Comparison of ENCODE assay signal across 1 cellular context in genomic region chr21:32456497-32456918, GRCh38.
A peak's percentile ranks its signal among the peaks of the same experiment; 100 is the strongest.
TF ChIP-seq lines count a peak whose summit lies in the region.

No MANE protein-coding gene starts in this region.

TF ChIP-seq in endothelial cell of umbilical vein, 7 proteins besides CTCF, POLR2A, EP300 and RAD21 (continued from another document):
- no peak for TF ChIP-seq EZH2 (IDR thresholded peaks at IDR 0.05; ENCODE audit: borderline replicate concordance, low read depth, low read length, severe bottlenecking)
- TF ChIP-seq POLR2AphosphoS5 (IDR thresholded peaks at IDR 0.05; ENCODE audit: insufficient read depth, low read depth, low read length) = no peak
- no peak for TF ChIP-seq MAX (IDR thresholded peaks at IDR 0.05; ENCODE audit: insufficient read depth, insufficient read length)
- TF ChIP-seq FOS (IDR thresholded peaks at IDR 0.05; ENCODE audit: borderline replicate concordance, insufficient read depth, low read length) = peak; percentile 30
- no peak for TF ChIP-seq GATA2 (IDR thresholded peaks at IDR 0.05; ENCODE audit: insufficient read depth, insufficient read length, low read depth, low read length)
